Comparison of ENCODE assay signal across 9 cellular contexts in the genomic region with DNA sequence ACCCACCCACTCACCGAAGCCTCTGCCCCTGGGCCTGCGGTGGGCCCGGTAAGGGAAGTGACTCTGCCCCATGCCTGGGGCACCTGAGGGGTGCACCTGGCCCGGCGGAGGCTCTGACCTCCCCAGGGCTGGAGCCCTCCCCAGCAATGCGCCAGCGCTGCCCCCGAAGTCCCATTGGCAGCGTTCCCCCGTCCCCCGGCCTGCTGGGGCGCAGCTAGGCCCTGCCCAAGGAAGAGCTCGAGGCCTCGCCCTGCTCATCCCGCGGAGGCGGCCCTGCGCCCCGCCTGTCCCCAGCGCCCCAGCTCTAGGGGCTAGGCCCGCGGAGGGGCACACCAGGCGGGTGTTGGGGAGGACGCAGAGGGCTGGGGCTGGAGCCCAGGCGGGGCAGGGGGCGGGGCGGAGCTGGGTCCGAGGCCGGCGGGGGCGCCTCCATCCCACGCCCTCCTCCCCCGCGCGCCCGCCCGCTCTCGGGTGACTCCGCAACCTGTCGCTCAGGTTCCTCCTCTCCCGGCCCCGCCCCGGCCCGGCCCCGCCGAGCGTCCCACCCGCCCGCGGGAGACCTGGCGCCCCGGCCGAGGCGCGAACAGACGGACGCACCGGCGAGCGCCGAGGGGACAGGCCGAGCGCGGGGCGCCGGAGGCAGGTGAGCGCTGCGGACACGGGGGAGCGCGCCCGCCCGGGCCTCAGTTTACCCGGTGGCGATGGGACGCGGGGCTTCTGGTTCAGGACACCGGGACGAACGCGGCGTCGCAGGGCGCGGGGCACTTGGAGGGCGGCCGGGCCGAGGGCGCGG. TPM values are rescaled to one million over a fixed set of nuclear protein-coding genes. Genes with fewer than 3 reads are reported as not detected.
DNase-seq lines count a peak whose midpoint lies in the region; ATAC-seq and TF ChIP-seq lines count a peak whose summit lies in the region.
"Had no signal": no experiment of that assay in that cellular context is flagged by ENCODE, and none has a peak within 500 bp of the region (broad histone marks: within the 10 kb centered on the region; RNA-seq: fewer than 3 reads in every experiment).

A gene (plus strand): TSS at position 586 of the 793 bp plus-strand sequence. CDS start 3,177 bp downstream, outside the sequence.

- H3K4me3 ChIP-seq in CD8-positive, alpha-beta T cell (ENCODE audit: low read depth, low read length), result no peak within 1 kb of the TSS
- H3K4me3 ChIP-seq in esophagus muscularis mucosa, result peak within 1 kb of the TSS; percentile 56 to 79 (median 62)

- peaks cover 17% of the 10 kb centered on the region for H3K27me3 Mint-ChIP-seq in CD8-positive, alpha-beta T cell (ENCODE audit: low read depth)
- H3K27me3 Mint-ChIP-seq in neural crest cell (ENCODE audit: low read depth), result peaks cover 32% of the 10 kb centered on the region

- intact Hi-C loops in CD8-positive, alpha-beta T cell (cut with DNase I, micrococcal nuclease), result no loop called here
- intact Hi-C loops in esophagus muscularis mucosa (cut with DNase I), result no loop called here

- H3K4me1 ChIP-seq in CD8-positive, alpha-beta T cell (ENCODE audit: insufficient read depth, low read length), result peaks cover 28% of the 10 kb centered on the region
- H3K4me1 ChIP-seq in esophagus muscularis mucosa, result peaks cover 24 to 68% (median 56%) of the 10 kb centered on the region in 4 donors

- H3K4me3 Mint-ChIP-seq in CD8-positive, alpha-beta T cell, result peak within 1 kb of the TSS; percentile 32
- peak within 1 kb of the TSS; percentile 56 for H3K4me3 Mint-ChIP-seq in neural crest cell
- H3K4me3 Mint-ChIP-seq: natural killer cell had no signal

- H3K27ac ChIP-seq in CD8-positive, alpha-beta T cell (ENCODE audit: low read depth, low read length), result no peak within 1 kb of the TSS
- peak within 1 kb of the TSS; percentile 68 to 89 (median 78) for H3K27ac ChIP-seq in esophagus muscularis mucosa (replicated peaks in 1 of 4)

- no peaks in the 10 kb centered on the region for H3K36me3 ChIP-seq in CD8-positive, alpha-beta T cell (ENCODE audit: insufficient read depth, low read length)
- peaks cover 9 to 34% (median 22%) of the 10 kb centered on the region in 4 donors for H3K36me3 ChIP-seq in esophagus muscularis mucosa

- ATAC-seq in CD8-positive, alpha-beta T cell, result peak; percentile 59
- no peak for ATAC-seq in GM21576 (IDR thresholded peaks at IDR 0.05; ENCODE audit: unreplicated experiment)

- POLR2A ChIA-PET in CD8-positive, alpha-beta T cell (lab: Charles Lee), result interaction anchor here (1.5 to 4.2 kb wide), 2 partner anchors 11 to 20 kb away, joined by 5 to 13 read pairs; a partner anchor contains a TSS

- peak in 1 of 7 experiments; percentile 46 for DNase-seq in CD8-positive, alpha-beta T cell
- DNase-seq in NCI-H460 (ENCODE audit: extremely low read depth, low read depth), result no peak
- no peak for DNase-seq in esophagus muscularis mucosa (ENCODE audit: extremely low spot score)
- no peak for DNase-seq in neural crest cell (ENCODE audit: low read depth, low spot score)
- DNase-seq in ecto neural progenitor cell (ENCODE audit: low spot score), result no peak
- DNase-seq in SKM-1 treated with dmso at 0.1 percent for 144 hours (lab: John Stamatoyannopoulos, UW; ENCODE audit: unreplicated experiment), result no peak
- no peak for DNase-seq in 8988T
- DNase-seq: natural killer cell had no signal

- H3K9me3 Mint-ChIP-seq in CD8-positive, alpha-beta T cell, result no peaks in the 10 kb centered on the region
- H3K9me3 Mint-ChIP-seq in neural crest cell, result no peaks in the 10 kb centered on the region
- H3K9me3 Mint-ChIP-seq: natural killer cell had no signal

- no peak within 1 kb of the TSS for H3K27ac Mint-ChIP-seq in CD8-positive, alpha-beta T cell
- H3K27ac Mint-ChIP-seq in neural crest cell (ENCODE audit: unreplicated experiment), result no peak within 1 kb of the TSS
- H3K27ac Mint-ChIP-seq: natural killer cell had no signal

- no peaks in the 10 kb centered on the region for H3K9me3 ChIP-seq in CD8-positive, alpha-beta T cell (ENCODE audit: low read length)
- H3K9me3 ChIP-seq in esophagus muscularis mucosa, result no peaks in the 10 kb centered on the region

- TF ChIP-seq EP300 in esophagus muscularis mucosa (IDR thresholded peaks at IDR 0.05), result no peak

- TF ChIP-seq POLR2A in esophagus muscularis mucosa (IDR thresholded peaks at IDR 0.05; ENCODE audit: low read depth), result no peak

- no peak for TF ChIP-seq CTCF in CD8-positive, alpha-beta T cell (IDR thresholded peaks at IDR 0.05)
- TF ChIP-seq CTCF in esophagus muscularis mucosa (IDR thresholded peaks at IDR 0.05), result no peak
- TF ChIP-seq CTCF in neural crest cell (conservative IDR thresholded peaks at IDR 0.05), result no peak

- H3K36me3 Mint-ChIP-seq in CD8-positive, alpha-beta T cell, result peaks cover 8% of the 10 kb centered on the region
- no peaks in the 10 kb centered on the region for H3K36me3 Mint-ChIP-seq in neural crest cell (ENCODE audit: low read depth)
- H3K36me3 Mint-ChIP-seq: natural killer cell had no signal

- CTCF ChIA-PET in CD8-positive, alpha-beta T cell (lab: Charles Lee), result interaction anchor here (1.7 kb wide), 2 partner anchors 18 to 150 kb away, joined by 6 read pairs; no protein-coding TSS in a partner anchor

- peaks cover 7% of the 10 kb centered on the region for H3K27me3 ChIP-seq in CD8-positive, alpha-beta T cell (ENCODE audit: insufficient read depth, low read length)
- peaks cover 0 to 52% (median 0%) of the 10 kb centered on the region in 4 donors for H3K27me3 ChIP-seq in esophagus muscularis mucosa

- peaks cover 1% of the 10 kb centered on the region for H3K4me1 Mint-ChIP-seq in CD8-positive, alpha-beta T cell (ENCODE audit: low read depth)
- H3K4me1 Mint-ChIP-seq in neural crest cell, result peaks cover 6% of the 10 kb centered on the region

- WGBS in esophagus muscularis mucosa, result 15% methylated on average over 9 of the region's 90 CpGs

RNA-seq across cellular contexts. Expression of the gene that starts here (rescaled TPM):
- total RNA-seq in CD8-positive, alpha-beta T cell, result 10 to 100 TPM in 1 of 2 experiments, 1 to 10 TPM in 1; 9.6 to 12.2 TPM
- total RNA-seq in NCI-H460 (2014; rRNA removed; shearing (Covaris generic)), result 12.8 and 13.9 TPM in 2 replicates
- polyA plus RNA-seq in NCI-H460 (2014; cell fraction: nucleus; rRNA removed), result 46.8 and 53.7 TPM in 2 replicates
- 10 to 100 TPM in 3 of 4 donors, 1 to 10 TPM in 1; 5.6 to 31.6 (median 24.9) TPM for total RNA-seq in esophagus muscularis mucosa
- total RNA-seq in neural crest cell, result 2.6 and 3.9 TPM in 2 replicates
